Comparison of ENCODE assay signal across 15 cellular contexts in genomic region chr17:27535975-27536374, GRCh38.
DNase-seq lines count a peak whose midpoint lies in the region; ATAC-seq and TF ChIP-seq lines count a peak whose summit lies in the region.
"Had no signal": no experiment of that assay in that cellular context is flagged by ENCODE, and none has a peak within 500 bp of the region (broad histone marks: within the 10 kb centered on the region; RNA-seq: fewer than 3 reads in every experiment).

No MANE protein-coding gene starts in this region.

- TF ChIP-seq CTCF in H9 (conservative IDR thresholded peaks at IDR 0.05) (no peak), brain (conservative IDR thresholded peaks at IDR 0.05) (no peak), smooth muscle cell (IDR thresholded peaks at IDR 0.05; ENCODE audit: borderline replicate concordance, insufficient read depth, poor library complexity, severe bottlenecking) (no peak), natural killer cell (IDR thresholded peaks at IDR 0.05) (no peak)

- H3K79me2 ChIP-seq in H9 (ENCODE audit: insufficient read depth, low read length) = peaks cover 13% of the 10 kb centered on the region; the same call in 1 of the 2 replicates
- H3K79me2 ChIP-seq in mesendoderm (ENCODE audit: control insufficient read depth, insufficient read depth, low read length) = peaks cover 45% of the 10 kb centered on the region
- H3K79me2 ChIP-seq in smooth muscle cell (ENCODE audit: low read depth) = peaks cover 82% of the 10 kb centered on the region

- H2BK120ac ChIP-seq in H9 (ENCODE audit: low read depth, low read length, poor library complexity, severe bottlenecking) = no peak overlapping the region
- no peak overlapping the region for H2BK120ac ChIP-seq in mesendoderm (ENCODE audit: low read depth, low read length)

- no peak overlapping the region for H3K4me2 ChIP-seq in H9 (ENCODE audit: insufficient read depth, insufficient read length, low read length)
- no peak overlapping the region for H3K4me2 ChIP-seq in mesendoderm (ENCODE audit: low read length)
- peak overlapping the region; percentile 65 for H3K4me2 ChIP-seq in smooth muscle cell

- H3K36me3 Mint-ChIP-seq in H9 (ENCODE audit: insufficient read depth in 1 of 3, low read depth in 3 of 3) (no peaks in the 10 kb centered on the region), brain (no peaks in the 10 kb centered on the region), natural killer cell (no peaks in the 10 kb centered on the region)

- DNase-seq in H9 (no peak), mesendoderm (no peak), smooth muscle cell (lab: John Stamatoyannopoulos, UW; ENCODE audit: unreplicated experiment) (no peak), natural killer cell (no peak)
- DNase-seq in stimulated activated CD4-positive, alpha-beta T cell treated with anti-CD3 and anti-CD28 coated beads, Interleukin-4, amount 100 ng/mL, for 24 hours = no peak
- DNase-seq: activated CD4-positive, alpha-beta memory T cell treated with anti-CD3 and anti-CD28 coated beads, Interleukin-2, amount 10 ng/mL, durations not matched to agents 7 days and 5 days; BE2C; kidney; SHP77 treated with DMSO at 0.1 percent for 48 hours; stimulated activated CD4-positive, alpha-beta T cell treated with anti-CD3 and anti-CD28 coated beads, Interleukin-12 subunit alpha, Interleukin-12 subunit beta, amount 100 ng/mL, for 4 hours had no signal

- no peak overlapping the region for H4K91ac ChIP-seq in H9 (ENCODE audit: insufficient read length, low read depth, low read length)

- H3K36me3 ChIP-seq in mesendoderm (ENCODE audit: control insufficient read depth, insufficient read depth, low read length) = no peaks in the 10 kb centered on the region
- no peaks in the 10 kb centered on the region for H3K36me3 ChIP-seq in smooth muscle cell (ENCODE audit: low read depth)
- H3K36me3 ChIP-seq: BE2C, thoracic aorta had no signal

- H3K4me1 Mint-ChIP-seq in H9 = peaks cover 40 to 53% of the 10 kb centered on the region in 2 experiments
- H3K4me1 Mint-ChIP-seq in brain = peaks cover 74% of the 10 kb centered on the region
- H3K4me1 Mint-ChIP-seq in natural killer cell = peaks cover 26 to 34% of the 10 kb centered on the region in 2 donors

- H3K23me2 ChIP-seq in H9 (ENCODE audit: insufficient read length, low read depth, low read length, poor library complexity, severe bottlenecking) = no peaks in the 10 kb centered on the region

- H3K23ac ChIP-seq in H9 (ENCODE audit: insufficient read length, low read depth, low read length) (no peak overlapping the region), mesendoderm (ENCODE audit: low read length) (no peak overlapping the region)

- H3K27me3 Mint-ChIP-seq in H9 (ENCODE audit: low read depth) (no peaks in the 10 kb centered on the region), brain (no peaks in the 10 kb centered on the region), natural killer cell (ENCODE audit: low read depth in 2 of 2) (no peaks in the 10 kb centered on the region)
- H3K27me3 Mint-ChIP-seq: activated CD4-positive, alpha-beta memory T cell treated with anti-CD3 and anti-CD28 coated beads, Interleukin-2, amount 10 ng/mL, durations not matched to agents 7 days and 5 days had no signal

- H3K4me3 Mint-ChIP-seq in H9 = no peak overlapping the region
- peak overlapping the region in 2 of 5 experiments; percentile 6 to 22 for H3K4me3 Mint-ChIP-seq in brain
- no peak overlapping the region for H3K4me3 Mint-ChIP-seq in natural killer cell
- H3K4me3 Mint-ChIP-seq: activated CD4-positive, alpha-beta memory T cell treated with anti-CD3 and anti-CD28 coated beads, Interleukin-2, amount 10 ng/mL, durations not matched to agents 7 days and 5 days had no signal

- H3K18ac ChIP-seq in H9 (ENCODE audit: insufficient read length, low read depth, low read length) (no peak overlapping the region), mesendoderm (ENCODE audit: low read length) (no peak overlapping the region)

- H4K20me1 ChIP-seq in H9 (ENCODE audit: control insufficient read depth, insufficient read depth, insufficient read length) (no peaks in the 10 kb centered on the region), smooth muscle cell (ENCODE audit: low read depth) (peaks cover 60% of the 10 kb centered on the region)

- no peaks in the 10 kb centered on the region for H3K9me3 ChIP-seq in H9 (ENCODE audit: control insufficient read depth, low read depth, low read length)
- no peaks in the 10 kb centered on the region for H3K9me3 ChIP-seq in smooth muscle cell (replicated peaks; ENCODE audit: low read depth)
- H3K9me3 ChIP-seq: BE2C, thoracic aorta had no signal

- H2BK5ac ChIP-seq in H9 (ENCODE audit: insufficient read length, low read length) (no peak overlapping the region), mesendoderm (ENCODE audit: low read length) (no peak overlapping the region)

- H3K14ac ChIP-seq in H9 (ENCODE audit: insufficient read depth, low read length) = peak overlapping the region; percentile 77

- no peak for ATAC-seq in natural killer cell
- ATAC-seq in GM21528 (IDR thresholded peaks at IDR 0.05; ENCODE audit: low FRiP score, unreplicated experiment) = no peak
- ATAC-seq in HG02588 (IDR thresholded peaks at IDR 0.05; ENCODE audit: unreplicated experiment) = no peak

- no peak overlapping the region for H3K56ac ChIP-seq in H9 (ENCODE audit: insufficient read length, low read depth, low read length)
- H3K56ac ChIP-seq in mesendoderm (ENCODE audit: low read length) = peak overlapping the region; percentile 40

- H3T11ph ChIP-seq in H9 (ENCODE audit: low read length) = no peak overlapping the region

- H2BK12ac ChIP-seq in H9 (ENCODE audit: insufficient read length, low read depth, low read length) = no peak overlapping the region

- no peaks in the 10 kb centered on the region; the same call in 1 of the 2 replicates for H3K4me1 ChIP-seq in H9 (ENCODE audit: insufficient read depth, low read length)
- peaks cover 16% of the 10 kb centered on the region for H3K4me1 ChIP-seq in mesendoderm (ENCODE audit: control insufficient read depth, low read depth, low read length)
- peaks cover 53% of the 10 kb centered on the region for H3K4me1 ChIP-seq in smooth muscle cell (ENCODE audit: low read depth)
- H3K4me1 ChIP-seq: BE2C had no signal

- H2BK15ac ChIP-seq in H9 (ENCODE audit: low read depth, low read length) = no peak overlapping the region
- no peak overlapping the region for H2BK15ac ChIP-seq in mesendoderm (replicated peaks; ENCODE audit: low read depth)

- H3K9me3 Mint-ChIP-seq in H9 (no peaks in the 10 kb centered on the region), brain (no peaks in the 10 kb centered on the region), natural killer cell (no peaks in the 10 kb centered on the region)
- H3K9me3 Mint-ChIP-seq: activated CD4-positive, alpha-beta memory T cell treated with anti-CD3 and anti-CD28 coated beads, Interleukin-2, amount 10 ng/mL, durations not matched to agents 7 days and 5 days; activated T-helper 2 cell treated with anti-CD3 and anti-CD28 coated beads, Interferon-gamma antibody, Interleukin-2, Interleukin-4, amounts not matched to agents 10 μg/mL and 5 μg/mL and 100 μg/mL, durations not matched to agents 14 hours and 24 hours and 36 hours had no signal

- no peak overlapping the region for H2BK20ac ChIP-seq in H9 (ENCODE audit: low read depth, low read length, poor library complexity, severe bottlenecking)

- H3K4ac ChIP-seq in H9 (ENCODE audit: low read depth, low read length) (no peak overlapping the region), mesendoderm (ENCODE audit: low read depth, low read length) (no peak overlapping the region)

- H4K8ac ChIP-seq in H9 (replicated peaks; ENCODE audit: insufficient read length, low read depth, low read length) = no peak overlapping the region
- H4K8ac ChIP-seq in mesendoderm (ENCODE audit: low read depth, low read length) = no peak overlapping the region

- H2AK5ac ChIP-seq in H9 (ENCODE audit: insufficient read length, low read length) (no peak overlapping the region), mesendoderm (ENCODE audit: low read length) (no peak overlapping the region)

- peak overlapping the region; percentile 38 to 83 (median 71); a peak in 4 of 7 replicates for H3K27ac Mint-ChIP-seq in H9
- peak overlapping the region in 3 of 5 experiments; percentile 75 to 85 (median 81) for H3K27ac Mint-ChIP-seq in brain
- H3K27ac Mint-ChIP-seq in natural killer cell = no peak overlapping the region
- H3K27ac Mint-ChIP-seq: activated CD4-positive, alpha-beta memory T cell treated with anti-CD3 and anti-CD28 coated beads, Interleukin-2, amount 10 ng/mL, durations not matched to agents 7 days and 5 days; activated T-helper 2 cell treated with anti-CD3 and anti-CD28 coated beads, Interferon-gamma antibody, Interleukin-2, Interleukin-4, amounts not matched to agents 10 μg/mL and 5 μg/mL and 100 μg/mL, durations not matched to agents 14 hours and 24 hours and 36 hours had no signal

- no peak overlapping the region for H3K9ac ChIP-seq in H9 (ENCODE audit: extremely low read depth, insufficient read length, low read length)
- peak overlapping the region; percentile 30 for H3K9ac ChIP-seq in mesendoderm (ENCODE audit: low read length)
- H3K9ac ChIP-seq in smooth muscle cell (ENCODE audit: low read depth) = peak overlapping the region; percentile 23

- no peaks in the 10 kb centered on the region for H3K27me3 ChIP-seq in H9 (ENCODE audit: insufficient read depth, low read length)
- no peaks in the 10 kb centered on the region for H3K27me3 ChIP-seq in mesendoderm (ENCODE audit: insufficient read depth, low read length, poor library complexity)
- no peaks in the 10 kb centered on the region for H3K27me3 ChIP-seq in smooth muscle cell (ENCODE audit: low read depth)
- H3K27me3 ChIP-seq: BE2C had no signal

- WGBS in H9 (ENCODE audit: extremely low coverage, insufficient read length, low lambda C conversion rate) = no CpG with 5 or more reads among the region's 7 CpGs
- WGBS in mesendoderm (ENCODE audit: extremely low coverage, insufficient coverage, low lambda C conversion rate) = no CpG with 5 or more reads among the region's 7 CpGs
- WGBS in smooth muscle cell (ENCODE audit: low lambda C conversion rate) = 16% methylated on average over 7 of the region's 7 CpGs

- peaks cover 4% of the 10 kb centered on the region for H3K79me1 ChIP-seq in H9 (ENCODE audit: insufficient read depth, low read depth, low read length, poor library complexity, severe bottlenecking)
- peaks cover 55% of the 10 kb centered on the region for H3K79me1 ChIP-seq in mesendoderm (ENCODE audit: low read length)

- peaks cover 60% of the 10 kb centered on the region for H3F3A ChIP-seq in smooth muscle cell (ENCODE audit: low read depth)

- no peak overlapping the region for H2AFZ ChIP-seq in H9 (ENCODE audit: low read length)
- H2AFZ ChIP-seq in smooth muscle cell (ENCODE audit: low read depth) = no peak overlapping the region

- no peak overlapping the region for H3K27ac ChIP-seq in H9 (ENCODE audit: insufficient read length, low read depth, low read length)
- H3K27ac ChIP-seq in mesendoderm (ENCODE audit: low read depth, low read length) = peak overlapping the region; percentile 30
- H3K27ac ChIP-seq in smooth muscle cell (ENCODE audit: low read depth) = peak overlapping the region; percentile 89
- H3K27ac ChIP-seq: thoracic aorta had no signal

- H4K5ac ChIP-seq in H9 (ENCODE audit: insufficient read length, low read depth, low read length) (no peak overlapping the region), mesendoderm (ENCODE audit: low read length) (no peak overlapping the region)

- no peak overlapping the region for H3K4me3 ChIP-seq in mesendoderm (ENCODE audit: low read length)
- no peak overlapping the region for H3K4me3 ChIP-seq in smooth muscle cell
- H3K4me3 ChIP-seq: thoracic aorta had no signal

- intact Hi-C loops in natural killer cell (cut with micrococcal nuclease) = no loop called here

Comparison
In these comparisons a context has a peak if more than half of its experiments do, and no peak if none do; other contexts are left out.
1. H3K27ac Mint-ChIP-seq: peak in H9 (3 of 3) and brain (3 of 5); none in natural killer cell (0 of 2).